ENCODE assay signal across 8 cellular contexts in the genomic region with DNA sequence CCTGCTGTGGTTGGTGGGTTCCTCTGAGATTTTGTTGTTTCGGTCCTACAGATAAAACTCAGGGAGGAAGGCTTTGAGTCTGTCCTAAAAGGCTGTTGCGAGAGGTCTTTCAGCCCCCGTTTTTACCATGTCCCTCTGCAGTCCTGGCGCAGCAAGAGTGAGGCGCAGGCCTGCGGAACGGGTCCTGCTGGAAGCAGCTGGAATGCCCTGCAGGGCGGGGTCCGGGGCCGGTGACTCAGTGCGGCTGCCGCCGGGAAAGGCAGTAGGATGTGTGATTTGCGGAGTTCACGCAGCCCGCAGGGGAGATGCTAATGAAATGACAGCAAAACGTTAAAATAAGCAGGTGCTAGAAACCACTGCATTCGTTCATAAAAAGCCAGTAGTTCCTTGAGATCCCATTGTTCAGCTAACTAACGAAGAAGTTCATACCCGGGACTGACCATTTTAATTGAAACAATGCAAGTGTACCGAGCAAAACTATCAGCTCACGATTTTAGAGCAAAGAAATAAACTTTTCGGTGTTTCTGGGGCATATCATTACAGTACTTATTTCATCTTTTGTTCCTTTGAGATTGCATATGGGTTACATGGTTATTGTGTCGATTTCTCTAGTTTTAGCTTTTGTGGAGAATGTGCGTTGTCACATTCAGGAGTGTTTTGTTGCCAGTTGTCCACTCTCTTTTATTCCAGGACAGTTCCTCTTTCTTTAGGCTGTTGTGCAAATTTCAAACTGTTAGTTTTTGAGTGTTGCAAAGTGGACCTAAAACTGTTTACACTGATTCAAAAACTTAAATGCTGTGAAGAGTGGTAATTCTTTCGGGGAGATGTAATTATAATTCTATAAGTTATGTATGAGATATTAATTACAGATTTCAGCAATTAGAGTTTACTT. TPM values are rescaled to one million over a fixed set of nuclear protein-coding genes. Genes with fewer than 3 reads are reported as not detected.
DNase-seq lines count a peak whose midpoint lies in the region; TF ChIP-seq lines count a peak whose summit lies in the region.

No MANE protein-coding gene starts in this region.

- intact Hi-C loops in activated naive CD4-positive, alpha-beta T cell treated with anti-CD3 and anti-CD28 coated beads for 36 hours (cut with micrococcal nuclease): loop anchor here (1.0 to 5.0 kb wide), 8 partner anchors 210 to 1792 kb away; partner anchors contain the start of gene SEPTIN7
- intact Hi-C loops in head of caudate nucleus (cut with DNase I) (no loop called here), ovary (cut with DNase I) (no loop called here)

- peaks cover 39% of the 10 kb centered on the region for H3K36me3 ChIP-seq in DOHH2 (ENCODE audit: control insufficient read depth, low read length)
- H3K36me3 ChIP-seq in GM23248 (ENCODE audit: low read depth): no peaks in the 10 kb centered on the region
- H3K36me3 ChIP-seq in ovary: no peaks in the 10 kb centered on the region

- DNase-seq in GM23248 (peak; percentile 96), KG1 (lab: John Stamatoyannopoulos, UW) (peak; percentile 22), head of caudate nucleus (peak in 30 of 42 donors; percentile 13 to 67 (median 36)), ovary (peak; percentile 50 to 75 (median 66)), hippocampal formation (lab: John Stamatoyannopoulos, UW) (no peak)
- DNase-seq in activated naive CD4-positive, alpha-beta T cell treated with anti-CD3 and anti-CD28 coated beads for 36 hours: peak; percentile 89

- H3K27ac Mint-ChIP-seq in activated naive CD4-positive, alpha-beta T cell treated with anti-CD3 and anti-CD28 coated beads for 36 hours: peak overlapping the region; percentile 86

- H3K4me2 ChIP-seq in DOHH2 (ENCODE audit: low read length) (peak overlapping the region; percentile 78), GM23248 (ENCODE audit: unreplicated experiment) (peak overlapping the region; percentile 90)

- H4K20me1 ChIP-seq in DOHH2 (ENCODE audit: control insufficient read depth, insufficient read depth, low read depth, low read length): peaks cover 18% of the 10 kb centered on the region
- H4K20me1 ChIP-seq in GM23248 (ENCODE audit: insufficient read depth): no peaks in the 10 kb centered on the region

- H3K9ac ChIP-seq in GM23248: peak overlapping the region; percentile 89

- peaks cover 10% of the 10 kb centered on the region for H3K27me3 Mint-ChIP-seq in activated naive CD4-positive, alpha-beta T cell treated with anti-CD3 and anti-CD28 coated beads for 36 hours (ENCODE audit: low read depth)

- H3K4me3 ChIP-seq in DOHH2 (ENCODE audit: low read length) (peak overlapping the region; percentile 87), GM23248 (peak overlapping the region; percentile 87), ovary (peak overlapping the region; percentile 54)

- peaks cover 16% of the 10 kb centered on the region for H3F3A ChIP-seq in DOHH2 (ENCODE audit: control insufficient read depth, insufficient read depth)
- H3F3A ChIP-seq in GM23248 (ENCODE audit: insufficient read depth): peaks cover 35% of the 10 kb centered on the region

- H3K27ac ChIP-seq in DOHH2 (ENCODE audit: low read depth, low read length) (peak overlapping the region; percentile 81), GM23248 (peak overlapping the region; percentile 63), ovary (peak overlapping the region in 1 of 2 donors; percentile 52)

- H3K9me2 ChIP-seq in DOHH2 (replicated peaks; ENCODE audit: control insufficient read depth, low read length) (no peaks in the 10 kb centered on the region), GM23248 (ENCODE audit: insufficient read depth) (no peaks in the 10 kb centered on the region)

- H3K36me3 Mint-ChIP-seq in activated naive CD4-positive, alpha-beta T cell treated with anti-CD3 and anti-CD28 coated beads for 36 hours (ENCODE audit: low read depth): peaks cover 11% of the 10 kb centered on the region

- H3K9me3 ChIP-seq in DOHH2 (ENCODE audit: control insufficient read depth, insufficient read depth, low read length) (no peaks in the 10 kb centered on the region), GM23248 (ENCODE audit: low read depth) (no peaks in the 10 kb centered on the region), ovary (no peaks in the 10 kb centered on the region)

- H3K27me3 ChIP-seq in DOHH2 (ENCODE audit: control insufficient read depth, low read length): no peaks in the 10 kb centered on the region
- no peaks in the 10 kb centered on the region for H3K27me3 ChIP-seq in GM23248 (replicated peaks; ENCODE audit: insufficient read depth)
- H3K27me3 ChIP-seq in ovary: no peaks in the 10 kb centered on the region

- H3K79me2 ChIP-seq in DOHH2 (ENCODE audit: control insufficient read depth, low read length) (peaks cover 58% of the 10 kb centered on the region), GM23248 (ENCODE audit: insufficient read depth) (peaks cover 51% of the 10 kb centered on the region)

- no peak for TF ChIP-seq POLR2A in ovary (IDR thresholded peaks at IDR 0.05)

- peak overlapping the region; percentile 87 for H3K4me3 Mint-ChIP-seq in activated naive CD4-positive, alpha-beta T cell treated with anti-CD3 and anti-CD28 coated beads for 36 hours

- in situ Hi-C loops in GM23248 (cut with MboI): no loop called here

- WGBS in GM23248 (ENCODE audit: low coverage in 1 of 2, low lambda C conversion rate in 2 of 2, missing lambda C conversion rate in 2 of 2), 2 experiments: 1% methylated on average over 20 to 26 of the region's 26 CpGs
- WGBS in ovary, 3 donors: 1 to 2% (median 2%) methylated on average over 26 of the region's 26 CpGs

- TF ChIP-seq CTCF in DOHH2 (IDR thresholded peaks at IDR 0.05; ENCODE audit: low read depth, low read length, poor library complexity, severe bottlenecking) (no peak), ovary (IDR thresholded peaks at IDR 0.05) (no peak)

- peaks cover 21% of the 10 kb centered on the region for H3K4me1 Mint-ChIP-seq in activated naive CD4-positive, alpha-beta T cell treated with anti-CD3 and anti-CD28 coated beads for 36 hours (ENCODE audit: low read depth)

- CTCF ChIA-PET in activated naive CD4-positive, alpha-beta T cell treated with anti-CD3 and anti-CD28 coated beads for 36 hours (lab: Charles Lee): interaction anchor here (2.7 to 3.6 kb wide), 2 partner anchors 24 kb away, joined by 10 to 14 read pairs; a partner anchor contains a TSS

- peak overlapping the region; percentile 94 for H2AFZ ChIP-seq in GM23248

- H3K4me1 ChIP-seq in DOHH2 (ENCODE audit: control insufficient read depth, low read length): peaks cover 42% of the 10 kb centered on the region
- peaks cover 40% of the 10 kb centered on the region for H3K4me1 ChIP-seq in GM23248 (ENCODE audit: insufficient read depth)
- H3K4me1 ChIP-seq in ovary (ENCODE audit: insufficient read depth): peaks cover 4% of the 10 kb centered on the region

- no peak for TF ChIP-seq EP300 in ovary (IDR thresholded peaks at IDR 0.05)

- peaks cover 3% of the 10 kb centered on the region for H3K9me3 Mint-ChIP-seq in activated naive CD4-positive, alpha-beta T cell treated with anti-CD3 and anti-CD28 coated beads for 36 hours

TF ChIP-seq in PFSK-1, 5 proteins besides CTCF, POLR2A, EP300 and RAD21:
- TF ChIP-seq TAF1 (IDR thresholded peaks at IDR 0.05; ENCODE audit: borderline replicate concordance, insufficient read depth, low read length): peak; percentile 46; the same call in 1 of the 2 replicates
- peak; percentile 16 for TF ChIP-seq FOXP2 (optimal IDR thresholded peaks at IDR 0.05; ENCODE audit: borderline replicate concordance, extremely low read depth, extremely low read length, insufficient read depth)
- TF ChIP-seq, protein P1, sequence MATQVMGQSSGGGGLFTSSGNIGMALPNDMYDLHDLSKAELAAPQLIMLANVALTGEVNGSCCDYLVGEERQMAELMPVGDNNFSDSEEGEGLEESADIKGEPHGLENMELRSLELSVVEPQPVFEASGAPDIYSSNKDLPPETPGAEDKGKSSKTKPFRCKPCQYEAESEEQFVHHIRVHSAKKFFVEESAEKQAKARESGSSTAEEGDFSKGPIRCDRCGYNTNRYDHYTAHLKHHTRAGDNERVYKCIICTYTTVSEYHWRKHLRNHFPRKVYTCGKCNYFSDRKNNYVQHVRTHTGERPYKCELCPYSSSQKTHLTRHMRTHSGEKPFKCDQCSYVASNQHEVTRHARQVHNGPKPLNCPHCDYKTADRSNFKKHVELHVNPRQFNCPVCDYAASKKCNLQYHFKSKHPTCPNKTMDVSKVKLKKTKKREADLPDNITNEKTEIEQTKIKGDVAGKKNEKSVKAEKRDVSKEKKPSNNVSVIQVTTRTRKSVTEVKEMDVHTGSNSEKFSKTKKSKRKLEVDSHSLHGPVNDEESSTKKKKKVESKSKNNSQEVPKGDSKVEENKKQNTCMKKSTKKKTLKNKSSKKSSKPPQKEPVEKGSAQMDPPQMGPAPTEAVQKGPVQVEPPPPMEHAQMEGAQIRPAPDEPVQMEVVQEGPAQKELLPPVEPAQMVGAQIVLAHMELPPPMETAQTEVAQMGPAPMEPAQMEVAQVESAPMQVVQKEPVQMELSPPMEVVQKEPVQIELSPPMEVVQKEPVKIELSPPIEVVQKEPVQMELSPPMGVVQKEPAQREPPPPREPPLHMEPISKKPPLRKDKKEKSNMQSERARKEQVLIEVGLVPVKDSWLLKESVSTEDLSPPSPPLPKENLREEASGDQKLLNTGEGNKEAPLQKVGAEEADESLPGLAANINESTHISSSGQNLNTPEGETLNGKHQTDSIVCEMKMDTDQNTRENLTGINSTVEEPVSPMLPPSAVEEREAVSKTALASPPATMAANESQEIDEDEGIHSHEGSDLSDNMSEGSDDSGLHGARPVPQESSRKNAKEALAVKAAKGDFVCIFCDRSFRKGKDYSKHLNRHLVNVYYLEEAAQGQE (IDR thresholded peaks at IDR 0.05; ENCODE audit: insufficient read depth in 1 of 2, low read depth in 2 of 2, low read length in 2 of 2): 0 out of 4 replicates have a peak, but pooled peaks of 1 of the 2 experiments have one; percentile 2
- TF ChIP-seq SIN3A (IDR thresholded peaks at IDR 0.05; ENCODE audit: borderline replicate concordance, insufficient read depth, low read length): peak; percentile 97
- TF ChIP-seq POLR2AphosphoS5 (IDR thresholded peaks at IDR 0.05; ENCODE audit: low read depth, low read length): 0 out of 2 replicates have a peak, but pooled peaks have one; percentile 1

RNA-seq across cellular contexts. Expression of gene ANLN, which starts 0.8 kb away (rescaled TPM):
- 55.6 and 57.5 TPM in 2 replicates for total RNA-seq in GM23248 (2014; rRNA removed; shearing (Covaris generic))
- polyA plus RNA-seq in GM23248 (2016; fragmentation: Nextera tagmentation; extraction: Ambion mirVana) (37.9 and 38.4 TPM in 2 replicates), ovary (1 to 10 TPM; 1.2 to 2.6 TPM)
- 16.7 TPM for polyA plus RNA-seq in PFSK-1 (2012; ENCODE audit: insufficient read length, low read depth)
- total RNA-seq in activated naive CD4-positive, alpha-beta T cell treated with anti-CD3 and anti-CD28 coated beads for 36 hours: 10 to 100 TPM; 62.4 to 64.8 TPM
- total RNA-seq in ovary: 1 to 10 TPM in 6 of 7 donors, under 1 TPM in 1; 0.50 to 6.0 (median 2.6) TPM

Comparison
In these comparisons a context has a peak if more than half of its experiments do, and no peak if none do; other contexts are left out.
1. DNase-seq: peak in GM23248 (single experiment), KG1 (single experiment), activated naive CD4-positive, alpha-beta T cell treated with anti-CD3 and anti-CD28 coated beads for 36 hours (single experiment), head of caudate nucleus (30 of 42) and ovary (5 of 5); none in hippocampal formation (0 of 2).
2. Peak in every context shown above with its lines, with median percentiles within 50 percentile points of each other: H3K4me3 ChIP-seq.